3 cellular contexts compared by ENCODE assay signal in genomic region chr16:87921236-87921773, GRCh38.
TF ChIP-seq lines count a peak whose summit lies in the region.

No MANE protein-coding gene starts in this region.

TF ChIP-seq in GM23338, 12 proteins besides CTCF, POLR2A, EP300 and RAD21 (continues in another document):
- TF ChIP-seq CREB1 (CRISPR knock-in tag; IDR thresholded peaks at IDR 0.05; ENCODE audit: low read depth): no peak
- TF ChIP-seq ZNF114 (CRISPR knock-in tag; IDR thresholded peaks at IDR 0.05): no peak
- TF ChIP-seq ETS1 (IDR thresholded peaks at IDR 0.05): no peak
- no peak for TF ChIP-seq ZNF331 (CRISPR knock-in tag; IDR thresholded peaks at IDR 0.05; ENCODE audit: low read depth)
- no peak for TF ChIP-seq NANOG (IDR thresholded peaks at IDR 0.05; ENCODE audit: borderline replicate concordance)
- TF ChIP-seq REST (IDR thresholded peaks at IDR 0.05; ENCODE audit: unreplicated experiment): no peak
- no peak for TF ChIP-seq EZH2 (IDR thresholded peaks at IDR 0.05; ENCODE audit: low read depth, unreplicated experiment)
- TF ChIP-seq STAT1 (IDR thresholded peaks at IDR 0.05; ENCODE audit: unreplicated experiment): no peak
- no peak for TF ChIP-seq POLR2AphosphoS5 (IDR thresholded peaks at IDR 0.05; ENCODE audit: low read depth)
- TF ChIP-seq JUNB (IDR thresholded peaks at IDR 0.05; ENCODE audit: unreplicated experiment): no peak
- no peak for TF ChIP-seq EZH2phosphoT487 (IDR thresholded peaks at IDR 0.05; ENCODE audit: unreplicated experiment)

TF ChIP-seq in SK-N-SH, 30 proteins besides CTCF, POLR2A, EP300 and RAD21:
- TF ChIP-seq USF1 (IDR thresholded peaks at IDR 0.05; ENCODE audit: borderline replicate concordance, low read depth) (peak; percentile 60; the same call in 1 of the 2 replicates), POLR2AphosphoS5 (IDR thresholded peaks at IDR 0.05; ENCODE audit: low read depth, low read length) (no peak)

TF ChIP-seq in HepG2, 621 proteins besides CTCF, POLR2A, EP300 and RAD21:
- TF ChIP-seq, protein P1, sequence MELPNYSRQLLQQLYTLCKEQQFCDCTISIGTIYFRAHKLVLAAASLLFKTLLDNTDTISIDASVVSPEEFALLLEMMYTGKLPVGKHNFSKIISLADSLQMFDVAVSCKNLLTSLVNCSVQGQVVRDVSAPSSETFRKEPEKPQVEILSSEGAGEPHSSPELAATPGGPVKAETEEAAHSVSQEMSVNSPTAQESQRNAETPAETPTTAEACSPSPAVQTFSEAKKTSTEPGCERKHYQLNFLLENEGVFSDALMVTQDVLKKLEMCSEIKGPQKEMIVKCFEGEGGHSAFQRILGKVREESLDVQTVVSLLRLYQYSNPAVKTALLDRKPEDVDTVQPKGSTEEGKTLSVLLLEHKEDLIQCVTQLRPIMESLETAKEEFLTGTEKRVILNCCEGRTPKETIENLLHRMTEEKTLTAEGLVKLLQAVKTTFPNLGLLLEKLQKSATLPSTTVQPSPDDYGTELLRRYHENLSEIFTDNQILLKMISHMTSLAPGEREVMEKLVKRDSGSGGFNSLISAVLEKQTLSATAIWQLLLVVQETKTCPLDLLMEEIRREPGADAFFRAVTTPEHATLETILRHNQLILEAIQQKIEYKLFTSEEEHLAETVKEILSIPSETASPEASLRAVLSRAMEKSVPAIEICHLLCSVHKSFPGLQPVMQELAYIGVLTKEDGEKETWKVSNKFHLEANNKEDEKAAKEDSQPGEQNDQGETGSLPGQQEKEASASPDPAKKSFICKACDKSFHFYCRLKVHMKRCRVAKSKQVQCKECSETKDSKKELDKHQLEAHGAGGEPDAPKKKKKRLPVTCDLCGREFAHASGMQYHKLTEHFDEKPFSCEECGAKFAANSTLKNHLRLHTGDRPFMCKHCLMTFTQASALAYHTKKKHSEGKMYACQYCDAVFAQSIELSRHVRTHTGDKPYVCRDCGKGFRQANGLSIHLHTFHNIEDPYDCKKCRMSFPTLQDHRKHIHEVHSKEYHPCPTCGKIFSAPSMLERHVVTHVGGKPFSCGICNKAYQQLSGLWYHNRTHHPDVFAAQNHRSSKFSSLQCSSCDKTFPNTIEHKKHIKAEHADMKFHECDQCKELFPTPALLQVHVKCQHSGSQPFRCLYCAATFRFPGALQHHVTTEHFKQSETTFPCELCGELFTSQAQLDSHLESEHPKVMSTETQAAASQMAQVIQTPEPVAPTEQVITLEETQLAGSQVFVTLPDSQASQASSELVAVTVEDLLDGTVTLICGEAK (IDR thresholded peaks at IDR 0.05): no peak
- TF ChIP-seq, protein P1 (CRISPR knock-in tag; IDR thresholded peaks at IDR 0.05): no peak
- 0 out of 2 replicates have a peak, but pooled peaks have one; percentile 22 for TF ChIP-seq NFYC (CRISPR knock-in tag; IDR thresholded peaks at IDR 0.05)
- TF ChIP-seq NFATC3 (CRISPR knock-in tag; IDR thresholded peaks at IDR 0.05): no peak
- TF ChIP-seq MAFF (IDR thresholded peaks at IDR 0.05; ENCODE audit: low read depth, low read length): no peak
- no peak for TF ChIP-seq ZUFSP (CRISPR knock-in tag; IDR thresholded peaks at IDR 0.05; ENCODE audit: borderline replicate concordance)
- no peak for TF ChIP-seq REXO4 (CRISPR knock-in tag; IDR thresholded peaks at IDR 0.05; ENCODE audit: borderline replicate concordance)
- no peak for TF ChIP-seq ZNF44 (CRISPR knock-in tag; IDR thresholded peaks at IDR 0.05)
- TF ChIP-seq CC2D1A (CRISPR knock-in tag; IDR thresholded peaks at IDR 0.05): no peak
- no peak for TF ChIP-seq USF2 (IDR thresholded peaks at IDR 0.05; ENCODE audit: low read depth, low read length)
- TF ChIP-seq USF2 (CRISPR knock-in tag; IDR thresholded peaks at IDR 0.05; ENCODE audit: borderline replicate concordance): peak; percentile 46; the same call in 1 of the 2 replicates
- TF ChIP-seq IRF9 (CRISPR knock-in tag; IDR thresholded peaks at IDR 0.05; ENCODE audit: borderline replicate concordance): no peak
TF ChIP-seq in HepG2: peak in this region for 2.
